Comparison of ENCODE assay signal across 22 cellular contexts in genomic region chr15:77810180-77810579, GRCh38.
DNase-seq lines count a peak whose midpoint lies in the region; ATAC-seq lines count a peak whose summit lies in the region.
"Had no signal": no experiment of that assay in that cellular context is flagged by ENCODE, and none has a peak within 500 bp of the region (broad histone marks: within the 10 kb centered on the region; RNA-seq: fewer than 3 reads in every experiment).

No MANE protein-coding gene starts in this region.

- peak; percentile 36 for DNase-seq in NCI-H2227 (lab: John Stamatoyannopoulos, UW; ENCODE audit: unreplicated experiment)
- no peak for DNase-seq in NCI-H2227 treated with DMSO at 0.1 percent for 48 hours (lab: John Stamatoyannopoulos, UW)
- peak; percentile 40 to 62 for DNase-seq in NCI-H526 (lab: John Stamatoyannopoulos, UW)
- peak; percentile 34 for DNase-seq in hepatic stellate cell (ENCODE audit: low spot score)
- DNase-seq in stimulated activated effector memory CD8-positive, alpha-beta T cell treated with anti-CD3 and anti-CD28 coated beads, Interleukin-12 subunit alpha, Interleukin-12 subunit beta, amount 100 ng/mL, for 72 hours (ENCODE audit: low spot score in 2 of 2), result no peak
- DNase-seq in hippocampal formation (lab: John Stamatoyannopoulos, UW), result no peak
- DNase-seq in RPMI8226, result no peak
- DNase-seq: activated CD4-positive, alpha-beta T cell treated with anti-CD3 and anti-CD28 coated beads, Interleukin-2, amount 50 U/mL, for 48 hours; activated naive CD4-positive, alpha-beta T cell; activated T-cell treated with anti-CD3 and anti-CD28 coated beads for 4 hours; anterior cingulate cortex; effector memory CD8-positive, alpha-beta T cell; GM23248; MM.1S; naive thymus-derived CD8-positive, alpha-beta T cell; NCI-H2081 treated with DMSO at 0.1 percent for 48 hours; Right ventricle myocardium superior; stimulated activated naive CD4-positive, alpha-beta T cell; transverse colon had no signal

- no peak overlapping the region for H3K4me3 Mint-ChIP-seq in stimulated activated effector memory CD8-positive, alpha-beta T cell treated with anti-CD3 and anti-CD28 coated beads, Interleukin-12 subunit alpha, Interleukin-12 subunit beta, amount 100 ng/mL, for 72 hours
- H3K4me3 Mint-ChIP-seq: CD14-positive monocyte; effector memory CD8-positive, alpha-beta T cell; naive thymus-derived CD8-positive, alpha-beta T cell; T-helper 1 cell treated with Interleukin-12 subunit alpha and Interleukin-12 subunit beta and Interleukin-4 antibody, amounts not matched to agents 30 μg/mL and 1 μg/mL, for 36 hours had no signal

- ATAC-seq in stimulated activated effector memory CD8-positive, alpha-beta T cell treated with anti-CD3 and anti-CD28 coated beads, Interleukin-12 subunit alpha, Interleukin-12 subunit beta, amount 100 ng/mL, for 72 hours, result peak; percentile 4
- ATAC-seq in GM18498 (IDR thresholded peaks at IDR 0.05; ENCODE audit: unreplicated experiment), result no peak
- ATAC-seq: effector memory CD8-positive, alpha-beta T cell; naive thymus-derived CD8-positive, alpha-beta T cell had no signal

- no peaks in the 10 kb centered on the region for H3K36me3 Mint-ChIP-seq in stimulated activated effector memory CD8-positive, alpha-beta T cell treated with anti-CD3 and anti-CD28 coated beads, Interleukin-12 subunit alpha, Interleukin-12 subunit beta, amount 100 ng/mL, for 72 hours
- H3K36me3 Mint-ChIP-seq: CD14-positive monocyte; naive thymus-derived CD8-positive, alpha-beta T cell had no signal

- no peaks in the 10 kb centered on the region for H3K9me3 Mint-ChIP-seq in stimulated activated effector memory CD8-positive, alpha-beta T cell treated with anti-CD3 and anti-CD28 coated beads, Interleukin-12 subunit alpha, Interleukin-12 subunit beta, amount 100 ng/mL, for 72 hours
- H3K9me3 Mint-ChIP-seq: CD14-positive monocyte; effector memory CD8-positive, alpha-beta T cell; naive thymus-derived CD8-positive, alpha-beta T cell; T-helper 1 cell treated with Interleukin-12 subunit alpha and Interleukin-12 subunit beta and Interleukin-4 antibody, amounts not matched to agents 30 μg/mL and 1 μg/mL, for 36 hours had no signal

- no peak overlapping the region for H3K27ac Mint-ChIP-seq in stimulated activated effector memory CD8-positive, alpha-beta T cell treated with anti-CD3 and anti-CD28 coated beads, Interleukin-12 subunit alpha, Interleukin-12 subunit beta, amount 100 ng/mL, for 72 hours
- H3K27ac Mint-ChIP-seq: effector memory CD8-positive, alpha-beta T cell; naive thymus-derived CD8-positive, alpha-beta T cell; T-helper 1 cell treated with Interleukin-12 subunit alpha and Interleukin-12 subunit beta and Interleukin-4 antibody, amounts not matched to agents 30 μg/mL and 1 μg/mL, for 36 hours had no signal

- H3K4me1 Mint-ChIP-seq in stimulated activated effector memory CD8-positive, alpha-beta T cell treated with anti-CD3 and anti-CD28 coated beads, Interleukin-12 subunit alpha, Interleukin-12 subunit beta, amount 100 ng/mL, for 72 hours, result no peaks in the 10 kb centered on the region

Comparison
In these comparisons a context has a peak if more than half of its experiments do, and no peak if none do; other contexts are left out.
1. DNase-seq: peak in NCI-H2227 (single experiment), NCI-H526 (2 of 2) and hepatic stellate cell (single experiment); none in NCI-H2227 treated with DMSO at 0.1 percent for 48 hours (single experiment), stimulated activated effector memory CD8-positive, alpha-beta T cell treated with anti-CD3 and anti-CD28 coated beads, Interleukin-12 subunit alpha, Interleukin-12 subunit beta, amount 100 ng/mL, for 72 hours (0 of 2), hippocampal formation (0 of 2) and RPMI8226 (single experiment).